In the genomic region with DNA sequence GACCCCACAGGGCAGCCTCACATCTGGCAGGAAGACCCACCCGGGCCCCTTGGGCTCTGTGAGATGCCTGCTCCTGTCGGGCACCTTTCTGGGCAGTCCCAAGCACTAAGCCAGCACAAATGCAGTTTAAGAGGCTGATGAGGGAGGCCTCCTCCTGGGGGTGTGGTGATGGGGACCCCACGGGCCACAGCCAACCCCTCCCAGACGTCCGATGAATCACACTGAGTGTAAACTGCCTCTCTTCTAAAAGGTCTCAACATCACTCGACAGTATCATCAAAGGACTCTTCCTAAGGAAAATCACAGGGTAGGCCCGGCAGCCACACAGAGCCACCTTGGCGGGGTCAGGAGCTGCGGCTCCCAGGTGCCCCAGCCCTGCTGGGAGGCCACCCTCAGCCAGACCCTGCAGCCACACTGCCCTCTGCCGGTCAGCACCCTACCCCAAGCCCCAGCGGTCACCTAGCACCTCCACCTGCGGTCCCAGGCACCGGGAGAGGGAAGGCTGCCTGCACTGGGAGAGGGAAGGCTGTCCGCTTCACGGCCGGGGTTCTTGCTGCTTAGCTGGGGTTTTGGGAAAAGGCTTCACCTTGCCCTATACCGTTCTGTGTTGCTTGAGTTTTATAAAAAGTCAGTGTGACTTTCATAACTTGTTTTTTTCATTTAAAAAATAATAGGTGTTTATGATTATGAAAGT, we compare ENCODE assay signal across 8 cellular contexts. TPM values are rescaled to one million over a fixed set of nuclear protein-coding genes. Genes with fewer than 3 reads are reported as not detected.
A peak's percentile ranks its signal among the peaks of the same experiment; 100 is the strongest.
DNase-seq lines count a peak whose midpoint lies in the region; ATAC-seq and TF ChIP-seq lines count a peak whose summit lies in the region.

No MANE protein-coding gene starts in this region.

- peaks cover 21% of the 10 kb centered on the region for H3K4me1 ChIP-seq in neural progenitor cell

- H3K27ac ChIP-seq in neural progenitor cell = no peak overlapping the region

- H3K36me3 Mint-ChIP-seq in neural progenitor cell = no peaks in the 10 kb centered on the region

- TF ChIP-seq POLR2A in erythroblast (IDR thresholded peaks at IDR 0.05; ENCODE audit: low read length) = no peak

- peaks cover 14% of the 10 kb centered on the region for H3K4me1 Mint-ChIP-seq in neural progenitor cell

- H3K4me3 Mint-ChIP-seq in neural progenitor cell = no peak overlapping the region

- H3K4me3 ChIP-seq in neural progenitor cell = no peak overlapping the region

- no peak overlapping the region for H3K27ac Mint-ChIP-seq in neural progenitor cell

- TF ChIP-seq CTCF in neural progenitor cell (IDR thresholded peaks at IDR 0.05) = peak; percentile 85

- peaks cover 5% of the 10 kb centered on the region for H4K20me1 ChIP-seq in neural progenitor cell (ENCODE audit: low read depth)

- no peak overlapping the region for H2AFZ ChIP-seq in neural progenitor cell (replicated peaks)

- no peaks in the 10 kb centered on the region for H3K9me3 ChIP-seq in neural progenitor cell (ENCODE audit: low read depth)

- ATAC-seq in HG03196 (IDR thresholded peaks at IDR 0.05; ENCODE audit: unreplicated experiment) (no peak), GM21447 (IDR thresholded peaks at IDR 0.05; ENCODE audit: unreplicated experiment) (no peak), HG02840 (IDR thresholded peaks at IDR 0.05; ENCODE audit: low FRiP score, unreplicated experiment) (no peak)

- H3K27me3 Mint-ChIP-seq in neural progenitor cell (ENCODE audit: insufficient read depth, low read depth) = peaks cover 38% of the 10 kb centered on the region

- H3K36me3 ChIP-seq in neural progenitor cell = no peaks in the 10 kb centered on the region

- DNase-seq in EH (ENCODE audit: low read depth) (peak; percentile 2), NAMALWA (ENCODE audit: low spot score) (peak; percentile 63), erythroblast (lab: John Stamatoyannopoulos, UW) (peak; percentile 33 to 65), neural progenitor cell (ENCODE audit: low spot score) (peak; percentile 84)
- peak; percentile 68 for DNase-seq in activated CD4-positive, alpha-beta T cell treated with anti-CD3 and anti-CD28 coated beads for 48 hours

- no peaks in the 10 kb centered on the region for H3K9me3 Mint-ChIP-seq in neural progenitor cell

- peaks cover 61% of the 10 kb centered on the region for H3K27me3 ChIP-seq in neural progenitor cell

- peaks cover 9% of the 10 kb centered on the region for H3K79me2 ChIP-seq in neural progenitor cell (ENCODE audit: low read depth)

- H3F3A ChIP-seq in neural progenitor cell (ENCODE audit: low read depth) = peaks cover 21% of the 10 kb centered on the region

- H3K9ac ChIP-seq in neural progenitor cell = no peak overlapping the region

- H3K4me2 ChIP-seq in neural progenitor cell = no peak overlapping the region

RNA-seq across cellular contexts. Expression of a gene that starts 3.8 kb away (rescaled TPM):
- 33.4 and 47.2 TPM in 2 replicates for total RNA-seq in neural progenitor cell (ENCODE audit: low replicate concordance)

RNA-seq across cellular contexts. Expression of a gene that starts 27.2 kb away (rescaled TPM):
- 0.31 and 0.45 TPM in 2 replicates for total RNA-seq in neural progenitor cell (ENCODE audit: low replicate concordance)

RNA-seq across cellular contexts. Expression of a gene that starts 42.8 kb away (rescaled TPM):
- 0.19 TPM in 1 of 2 replicates, not detected in the other for total RNA-seq in neural progenitor cell (ENCODE audit: low replicate concordance)

Comparison
In these comparisons a context has a peak if more than half of its experiments do, and no peak if none do; other contexts are left out.
1. DNase-seq: peak in every context shown above with its lines; median percentile 84 in neural progenitor cell; 68 in activated CD4-positive, alpha-beta T cell treated with anti-CD3 and anti-CD28 coated beads for 48 hours; 63 in NAMALWA; 49 in erythroblast; 2 in EH.